Comparison of ENCODE assay signal across 12 cellular contexts in the genomic region with DNA sequence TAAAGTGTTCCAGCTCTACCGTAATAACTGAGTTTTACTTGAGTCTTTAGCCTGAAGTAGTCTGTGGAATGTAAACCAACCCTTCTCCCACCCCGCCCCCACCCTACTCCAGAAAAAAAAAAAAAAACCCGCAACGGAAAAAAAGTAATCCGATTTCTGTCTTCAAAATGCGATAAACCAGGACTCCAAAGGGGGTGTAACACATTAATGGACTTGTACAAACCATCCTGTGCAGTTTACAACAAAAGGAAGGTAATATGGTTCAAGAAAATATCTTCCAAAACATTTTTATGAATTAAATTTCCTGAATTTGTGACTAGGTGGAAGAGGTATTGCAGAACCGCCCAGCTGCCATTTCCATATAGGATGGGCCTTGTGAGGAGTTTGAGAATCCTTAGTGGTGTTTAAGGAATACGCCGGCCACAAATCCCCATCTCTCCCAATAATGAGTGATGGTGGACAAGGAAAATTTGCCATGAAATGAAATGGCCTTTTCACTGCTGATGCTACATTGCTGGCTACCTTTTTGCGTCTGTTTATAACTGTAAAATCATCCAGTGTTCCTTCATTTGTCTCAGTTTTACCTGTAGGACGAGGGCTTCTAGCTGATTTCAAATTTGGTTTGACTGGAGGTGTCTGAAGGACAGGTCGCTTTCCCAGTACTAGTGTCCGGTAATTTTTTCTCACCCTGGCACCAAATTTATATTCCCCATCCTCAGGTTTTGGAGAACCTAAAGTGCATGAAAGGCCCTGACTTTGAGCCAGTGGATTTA. TPM values are rescaled to one million over a fixed set of nuclear protein-coding genes. Genes with fewer than 3 reads are reported as not detected.
A peak's percentile ranks its signal among the peaks of the same experiment; 100 is the strongest.
DNase-seq lines count a peak whose midpoint lies in the region; ATAC-seq and TF ChIP-seq lines count a peak whose summit lies in the region.
"Had no signal": no experiment of that assay in that cellular context is flagged by ENCODE, and none has a peak within 500 bp of the region (broad histone marks: within the 10 kb centered on the region; RNA-seq: fewer than 3 reads in every experiment).

No MANE protein-coding gene starts in this region.

- ATAC-seq in HG02623 (IDR thresholded peaks at IDR 0.05; ENCODE audit: unreplicated experiment) = no peak

- TF ChIP-seq CTCF in HFF-Myc (IDR thresholded peaks at IDR 0.05; ENCODE audit: low read depth, low read length, missing control alignments) = no peak
- TF ChIP-seq CTCF in sigmoid colon (IDR thresholded peaks at IDR 0.05) = no peak
- no peak for TF ChIP-seq CTCF in spleen (IDR thresholded peaks at IDR 0.05 in 8 of 11, conservative IDR thresholded peaks at IDR 0.05 in 3 of 11)

- WGBS in sigmoid colon, 2 donors = 80 to 81% methylated on average over 13 of the region's 13 CpGs
- WGBS in spleen, 5 donors = 91 to 92% (median 92%) methylated on average over 13 of the region's 13 CpGs

- no peaks in the 10 kb centered on the region for H3K9me3 ChIP-seq in iPS-20b (ENCODE audit: insufficient read depth, low read depth, low read length)
- H3K9me3 ChIP-seq in sigmoid colon = no peaks in the 10 kb centered on the region
- no peaks in the 10 kb centered on the region for H3K9me3 ChIP-seq in spleen
- H3K9me3 ChIP-seq: breast epithelium, Peyer's patch had no signal

- H3K4me3 ChIP-seq in HFF-Myc (replicated peaks; ENCODE audit: low read depth, low read length) = peak overlapping the region; percentile 68
- H3K4me3 ChIP-seq in iPS-20b (ENCODE audit: low read length) = peak overlapping the region; percentile 82
- H3K4me3 ChIP-seq in sigmoid colon = peak overlapping the region in 3 of 4 donors; percentile 63 to 68 (median 64)
- no peak overlapping the region for H3K4me3 ChIP-seq in spleen

- intact Hi-C loops in sigmoid colon (cut with DNase I) (loop anchor here (2.0 to 10.0 kb wide), 3 partner anchors 18 to 1582 kb away; a partner anchor contains a TSS), spleen (cut with DNase I; ENCODE audit: low total_unique reads) (no loop called here)

- H3K27ac ChIP-seq in iPS-20b (ENCODE audit: low read length) (no peak overlapping the region), sigmoid colon (peak overlapping the region; percentile 86 to 99 (median 92)), spleen (no peak overlapping the region)
- H3K27ac ChIP-seq: breast epithelium had no signal

- peak overlapping the region; percentile 75 for H3K9ac ChIP-seq in iPS-20b (ENCODE audit: low read depth, low read length)

- DNase-seq in HFF-Myc (ENCODE audit: extremely low read depth, low read depth) = no peak
- DNase-seq in amniotic epithelial cell (ENCODE audit: low read depth) = peak; percentile 35
- DNase-seq in sigmoid colon = no peak
- no peak for DNase-seq in HUDEP-2 (lab: John Stamatoyannopoulos, UW; ENCODE audit: unreplicated experiment in 76 of 76)
- no peak for DNase-seq in spleen
- DNase-seq: activated T-cell treated with anti-CD3 and anti-CD28 coated beads, Interleukin-2, amount 50 U/mL, for 48 hours; DMS79; mammary epithelial cell; Peyer's patch had no signal

- no peak for TF ChIP-seq POLR2A in sigmoid colon (IDR thresholded peaks at IDR 0.05)
- TF ChIP-seq POLR2A in spleen (IDR thresholded peaks at IDR 0.05) = no peak

- TF ChIP-seq EP300 in sigmoid colon (IDR thresholded peaks at IDR 0.05) = no peak

- peaks cover 44% of the 10 kb centered on the region; the same call in 1 of the 2 replicates for H3K27me3 ChIP-seq in iPS-20b (ENCODE audit: insufficient read depth, low read length)
- H3K27me3 ChIP-seq in sigmoid colon = peaks cover 0 to 3% (median 0%) of the 10 kb centered on the region in 3 donors
- H3K27me3 ChIP-seq in spleen (replicated peaks in 1 of 7) = peaks cover 6 to 100% (median 63%) of the 10 kb centered on the region in 7 donors

- H3K36me3 ChIP-seq in iPS-20b (ENCODE audit: insufficient read depth, low read depth, low read length) (no peaks in the 10 kb centered on the region), sigmoid colon (no peaks in the 10 kb centered on the region), spleen (no peaks in the 10 kb centered on the region)
- H3K36me3 ChIP-seq: breast epithelium, Peyer's patch had no signal

- peaks cover 59% of the 10 kb centered on the region for H3K4me1 ChIP-seq in iPS-20b (ENCODE audit: insufficient read depth, low read length)
- H3K4me1 ChIP-seq in sigmoid colon = peaks cover 0 to 71% (median 31%) of the 10 kb centered on the region in 4 donors
- H3K4me1 ChIP-seq in spleen = peaks cover 12 to 54% (median 43%) of the 10 kb centered on the region in 6 donors

RNA-seq across cellular contexts. Expression of a gene that starts 10.5 kb away (rescaled TPM):
- total RNA-seq in sigmoid colon = 1 to 10 TPM in 3 of 4 donors, under 1 TPM in 1; 0.82 to 4.2 (median 3.4) TPM
- under 1 TPM in 1 of 3 donors, not detected in 2; 0.10 TPM for polyA plus RNA-seq in sigmoid colon
- total RNA-seq in spleen = under 1 TPM in 6 of 7 donors, not detected in 1; 0.16 to 0.91 (median 0.55) TPM
- under 1 TPM; 0.14 to 0.48 (median 0.30) TPM for polyA plus RNA-seq in spleen

RNA-seq across cellular contexts. Expression of a gene that starts 19.0 kb away (rescaled TPM):
- total RNA-seq in sigmoid colon (10 to 100 TPM; 36.0 to 53.7 (median 45.1) TPM), spleen (10 to 100 TPM; 34.9 to 58.1 (median 50.6) TPM)
- polyA plus RNA-seq in sigmoid colon (10 to 100 TPM in 2 of 3 donors, 1 to 10 TPM in 1; 8.6 to 16.1 (median 10.2) TPM), spleen (10 to 100 TPM in 1 of 3 donors, 1 to 10 TPM in 2; 9.5 to 13.7 (median 9.9) TPM)

Comparison
In these comparisons a context has a peak if more than half of its experiments do, and no peak if none do; other contexts are left out.
1. H3K4me3 ChIP-seq: peak in HFF-Myc (single experiment), iPS-20b (single experiment) and sigmoid colon (3 of 4); none in spleen (0 of 8).
2. H3K27ac ChIP-seq: peak in sigmoid colon (4 of 4); none in iPS-20b (single experiment) and spleen (0 of 8).